9 cellular contexts compared by ENCODE assay signal in genomic region chr6:30725713-30726505, GRCh38. TPM values are rescaled to one million over a fixed set of nuclear protein-coding genes. Genes with fewer than 3 reads are reported as not detected.
DNase-seq lines count a peak whose midpoint lies in the region; ATAC-seq and TF ChIP-seq lines count a peak whose summit lies in the region.
"Had no signal": no experiment of that assay in that cellular context is flagged by ENCODE, and none has a peak within 500 bp of the region (broad histone marks: within the 10 kb centered on the region; RNA-seq: fewer than 3 reads in every experiment).

No MANE protein-coding gene starts in this region.

- H3K27me3 ChIP-seq in ascending aorta, result no peaks in the 10 kb centered on the region

- peak; percentile 36 for DNase-seq in NCI-H1105 treated with DMSO at 0.1 percent for 48 hours (lab: John Stamatoyannopoulos, UW)
- no peak for DNase-seq in NCI-H1105 (lab: John Stamatoyannopoulos, UW)
- no peak for DNase-seq in ascending aorta (ENCODE audit: low spot score in 2 of 2)
- no peak for DNase-seq in nephron progenitor cell

- no peak for ATAC-seq in GM19324 (IDR thresholded peaks at IDR 0.05; ENCODE audit: low FRiP score, unreplicated experiment)
- ATAC-seq in GM18867 (IDR thresholded peaks at IDR 0.05; ENCODE audit: unreplicated experiment), result no peak
- no peak for ATAC-seq in GM18868 (IDR thresholded peaks at IDR 0.05; ENCODE audit: unreplicated experiment)

- no peak overlapping the region for H3K4me3 Mint-ChIP-seq in nephron progenitor cell

- H3K9me3 ChIP-seq in ascending aorta, result no peaks in the 10 kb centered on the region

- H3K27ac ChIP-seq in ascending aorta, result peak overlapping the region; percentile 46 to 50

- no peaks in the 10 kb centered on the region for H3K9me3 Mint-ChIP-seq in nephron progenitor cell

- peaks cover 36% of the 10 kb centered on the region for H3K4me1 Mint-ChIP-seq in nephron progenitor cell

- peaks cover 3% of the 10 kb centered on the region for H3K27me3 Mint-ChIP-seq in nephron progenitor cell (ENCODE audit: low read depth, poor library complexity)

- TF ChIP-seq CTCF in ascending aorta (IDR thresholded peaks at IDR 0.05) (no peak), nephron progenitor cell (IDR thresholded peaks at IDR 0.05) (no peak)

- H3K27ac Mint-ChIP-seq in nephron progenitor cell, result peak overlapping the region; percentile 90

- no peak for TF ChIP-seq RAD21 in Ishikawa (IDR thresholded peaks at IDR 0.05; ENCODE audit: low read depth)

- peaks cover 52% of the 10 kb centered on the region for H3K36me3 Mint-ChIP-seq in nephron progenitor cell (ENCODE audit: low read depth)

- H3K36me3 ChIP-seq in ascending aorta, result peaks cover 60 to 84% of the 10 kb centered on the region in 2 donors

- peaks cover 0 to 38% of the 10 kb centered on the region in 2 donors for H3K4me1 ChIP-seq in ascending aorta

- TF ChIP-seq EP300 in Ishikawa (IDR thresholded peaks at IDR 0.05; ENCODE audit: borderline replicate concordance), result no peak

- H3K4me3 ChIP-seq in ascending aorta, result no peak overlapping the region
- H3K4me3 ChIP-seq: lung had no signal

- intact Hi-C loops in ascending aorta (cut with DNase I), result loop anchor here (10.0 kb wide), 1 partner anchor 241 kb away; the partner anchor contains the start of gene HLA-E

TF ChIP-seq in Ishikawa, 13 proteins besides CTCF, POLR2A, EP300 and RAD21:
- TF ChIP-seq MAX (IDR thresholded peaks at IDR 0.05), result no peak; the same call in 1 of the 2 replicates
- TF ChIP-seq TCF12 (IDR thresholded peaks at IDR 0.05; ENCODE audit: low read depth), result 0 out of 2 replicates have a peak, but pooled peaks have one; percentile 24
- TF ChIP-seq TEAD4 (IDR thresholded peaks at IDR 0.05), result peak; percentile 12; the same call in 1 of the 2 replicates
TF ChIP-seq in Ishikawa: peak in this region for 2.

RNA-seq across cellular contexts. Expression of gene TUBB, which starts 5.8 kb away (rescaled TPM):
- 537 TPM for total RNA-seq in ascending aorta

RNA-seq across cellular contexts. Expression of gene MDC1, which starts 8.8 kb away (rescaled TPM):
- total RNA-seq in ascending aorta, result 27.1 TPM

RNA-seq across cellular contexts. Expression of gene FLOT1, which starts 16.6 kb away (rescaled TPM):
- total RNA-seq in ascending aorta, result 123 TPM

RNA-seq across cellular contexts. Expression of gene IER3, which starts 18.4 kb away (rescaled TPM):
- 51.9 TPM for total RNA-seq in ascending aorta

RNA-seq across cellular contexts. Expression of gene NRM, which starts 35.1 kb away (rescaled TPM):
- 25.1 TPM for total RNA-seq in ascending aorta
